In the genomic region with DNA sequence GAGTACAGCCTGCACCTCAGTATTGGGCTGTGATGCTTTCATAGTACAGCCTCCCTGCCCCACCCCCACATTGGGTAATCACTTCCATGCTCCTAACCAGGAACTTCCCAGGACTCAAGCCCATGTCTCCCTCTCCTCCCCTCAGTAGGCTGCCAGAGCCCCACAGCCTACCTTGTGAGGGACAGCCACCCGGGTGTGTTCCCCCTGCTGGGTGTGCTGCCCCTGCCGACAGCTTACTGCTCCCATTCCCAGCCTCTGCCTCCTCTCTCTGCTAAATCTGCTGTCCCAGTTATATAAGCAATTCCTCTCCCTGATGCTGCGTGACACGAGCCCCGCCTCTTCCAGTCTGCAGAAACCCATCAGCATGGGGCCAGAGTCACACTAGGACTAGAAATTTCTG, we compare ENCODE assay signal across 11 cellular contexts. TPM values are rescaled to one million over a fixed set of nuclear protein-coding genes. Genes with fewer than 3 reads are reported as not detected.
DNase-seq lines count a peak whose midpoint lies in the region; TF ChIP-seq lines count a peak whose summit lies in the region.
"Had no signal": no experiment of that assay in that cellular context is flagged by ENCODE, and none has a peak within 500 bp of the region (broad histone marks: within the 10 kb centered on the region; RNA-seq: fewer than 3 reads in every experiment).

Gene RSKR (minus strand): TSS at position 270 of the 400 bp plus-strand sequence. CDS start 24 bp downstream, at position 246.

- H3K4me2 ChIP-seq in neural cell (ENCODE audit: low read length) (no peak within 1 kb of the TSS), osteoblast (ENCODE audit: insufficient read depth, low read length) (no peak within 1 kb of the TSS), mesenchymal stem cell (ENCODE audit: low read length, poor library complexity, severe bottlenecking) (no peak within 1 kb of the TSS)

- DNase-seq in Caco-2 (no peak), NB4 (ENCODE audit: low read depth) (peak; percentile 20), coronary artery (ENCODE audit: low spot score) (peak; percentile 66), osteoblast (ENCODE audit: insufficient read length, low spot score, missing footprints) (no peak), SW 1271 (lab: John Stamatoyannopoulos, UW) (no peak), mesenchymal stem cell (no peak), midbrain (lab: John Stamatoyannopoulos, UW) (no peak)
- DNase-seq: GDM1 had no signal

- H3K4me3 Mint-ChIP-seq in Caco-2 (ENCODE audit: unreplicated experiment): no peak within 1 kb of the TSS

- no peak within 1 kb of the TSS for H2BK5ac ChIP-seq in mesenchymal stem cell (ENCODE audit: low read depth, low read length, poor library complexity, severe bottlenecking)

- H3K9me3 ChIP-seq in Caco-2 (no peaks in the 10 kb centered on the region), neural cell (ENCODE audit: low read length) (no peaks in the 10 kb centered on the region), osteoblast (ENCODE audit: low read depth, low read length) (no peaks in the 10 kb centered on the region), mesenchymal stem cell (ENCODE audit: control insufficient read depth, low read length) (no peaks in the 10 kb centered on the region)
- H3K9me3 ChIP-seq: neutrophil had no signal

- no peak for TF ChIP-seq POLR2A in NB4 (IDR thresholded peaks at IDR 0.05; ENCODE audit: extremely low read depth, insufficient read length)

- no peak within 1 kb of the TSS for H2AFZ ChIP-seq in neural cell (ENCODE audit: low read depth, low read length)
- H2AFZ ChIP-seq in osteoblast (ENCODE audit: low read length): no peak within 1 kb of the TSS
- no peak within 1 kb of the TSS for H2AFZ ChIP-seq in mesenchymal stem cell (ENCODE audit: low read depth, low read length)

- H3K79me2 ChIP-seq in neural cell (replicated peaks; ENCODE audit: insufficient read depth, low read length): no peaks in the 10 kb centered on the region
- H3K79me2 ChIP-seq in osteoblast (ENCODE audit: insufficient read depth, low read length): no peaks in the 10 kb centered on the region

- H3K4me3 ChIP-seq in Caco-2 (ENCODE audit: low read depth, low read length): no peak within 1 kb of the TSS
- no peak within 1 kb of the TSS for H3K4me3 ChIP-seq in NB4 (ENCODE audit: low read depth, low read length)
- H3K4me3 ChIP-seq in coronary artery: no peak within 1 kb of the TSS
- no peak within 1 kb of the TSS for H3K4me3 ChIP-seq in neural cell (ENCODE audit: low read length)
- H3K4me3 ChIP-seq in osteoblast (ENCODE audit: insufficient read depth, low read length): no peak within 1 kb of the TSS
- H3K4me3 ChIP-seq in mesenchymal stem cell (ENCODE audit: insufficient read depth in 1 of 2, low read depth in 1 of 2, low read length in 2 of 2): no peak within 1 kb of the TSS

- H3K4ac ChIP-seq in mesenchymal stem cell (ENCODE audit: low read depth in 1 of 2, low read length in 2 of 2): no peak within 1 kb of the TSS

- H3K9ac ChIP-seq in neural cell (ENCODE audit: low read length) (no peak within 1 kb of the TSS), mesenchymal stem cell (ENCODE audit: low read length) (no peak within 1 kb of the TSS)

- no peaks in the 10 kb centered on the region for H3K27me3 Mint-ChIP-seq in Caco-2 (ENCODE audit: insufficient read depth, unreplicated experiment)

- H3K4me1 ChIP-seq in Caco-2 (no peaks in the 10 kb centered on the region), osteoblast (ENCODE audit: insufficient read depth, low read length) (no peaks in the 10 kb centered on the region), mesenchymal stem cell (ENCODE audit: control insufficient read depth, insufficient read depth, low read depth, low read length) (no peaks in the 10 kb centered on the region)

- peaks cover 60% of the 10 kb centered on the region for H3K36me3 Mint-ChIP-seq in Caco-2 (ENCODE audit: insufficient read depth, unreplicated experiment)

- peaks cover 5% of the 10 kb centered on the region for H3K79me1 ChIP-seq in mesenchymal stem cell (replicated peaks; ENCODE audit: low read length, poor library complexity, severe bottlenecking)

- 84% methylated on average over 5 of the region's 5 CpGs for WGBS in mesenchymal stem cell

- H2AK5ac ChIP-seq in mesenchymal stem cell (ENCODE audit: low read length, severe bottlenecking): no peak within 1 kb of the TSS

- peaks cover 9% of the 10 kb centered on the region for H3K4me1 Mint-ChIP-seq in Caco-2 (ENCODE audit: low read depth, unreplicated experiment)

- H3K27ac Mint-ChIP-seq in Caco-2 (ENCODE audit: unreplicated experiment): peak within 1 kb of the TSS; percentile 19

- peaks cover 3% of the 10 kb centered on the region; the same call in 1 of the 2 replicates for H3K36me3 ChIP-seq in Caco-2 (ENCODE audit: control insufficient read depth, insufficient read depth, low read length)
- peaks cover 3% of the 10 kb centered on the region for H3K36me3 ChIP-seq in neural cell (ENCODE audit: insufficient read depth, low read length)
- H3K36me3 ChIP-seq in osteoblast (ENCODE audit: insufficient read depth, low read length): peaks cover 85% of the 10 kb centered on the region
- H3K36me3 ChIP-seq in mesenchymal stem cell (ENCODE audit: control insufficient read depth in 1 of 2, insufficient read depth in 2 of 2, low read depth in 1 of 2, low read length in 2 of 2): peaks cover 63 to 93% of the 10 kb centered on the region in 2 experiments

- TF ChIP-seq CTCF in Caco-2 (IDR thresholded peaks at IDR 0.05; ENCODE audit: insufficient read depth in 1 of 2, low read depth in 1 of 2, low read length in 1 of 2, severe bottlenecking in 1 of 2, unreplicated experiment in 1 of 2): no peak
- TF ChIP-seq CTCF in NB4 (IDR thresholded peaks at IDR 0.05; ENCODE audit: low read depth, low read length): no peak
- TF ChIP-seq CTCF in coronary artery (IDR thresholded peaks at IDR 0.05): no peak
- no peak for TF ChIP-seq CTCF in neural cell (IDR thresholded peaks at IDR 0.05; ENCODE audit: poor library complexity, severe bottlenecking)
- no peak for TF ChIP-seq CTCF in osteoblast (IDR thresholded peaks at IDR 0.05; ENCODE audit: extremely low read depth, low read depth, low read length)

- H2BK120ac ChIP-seq in mesenchymal stem cell (ENCODE audit: low read depth, low read length): no peak within 1 kb of the TSS

- no peaks in the 10 kb centered on the region for H3K27me3 ChIP-seq in Caco-2 (replicated peaks; ENCODE audit: control insufficient read depth, insufficient read depth, low read length)
- H3K27me3 ChIP-seq in neural cell (ENCODE audit: insufficient read depth, low read depth, low read length): no peaks in the 10 kb centered on the region
- H3K27me3 ChIP-seq in osteoblast (ENCODE audit: insufficient read depth, low read length): no peaks in the 10 kb centered on the region
- no peaks in the 10 kb centered on the region for H3K27me3 ChIP-seq in mesenchymal stem cell (ENCODE audit: control insufficient read depth in 1 of 2, insufficient read depth in 1 of 2, low read length in 2 of 2)
- H3K27me3 ChIP-seq: brain microvascular endothelial cell, neutrophil had no signal

- no peak for TF ChIP-seq EP300 in neural cell (conservative IDR thresholded peaks at IDR 0.05; ENCODE audit: poor library complexity, severe bottlenecking)

- H2BK12ac ChIP-seq in mesenchymal stem cell (ENCODE audit: low read length in 2 of 2): no peak within 1 kb of the TSS

- H3K18ac ChIP-seq in mesenchymal stem cell (ENCODE audit: low read depth in 1 of 2, low read length in 2 of 2): no peak within 1 kb of the TSS

- no peaks in the 10 kb centered on the region for H3K9me2 ChIP-seq in neural cell (ENCODE audit: insufficient read depth, low read length)

- H3K27ac ChIP-seq in coronary artery: no peak within 1 kb of the TSS
- H3K27ac ChIP-seq in neural cell (ENCODE audit: low read length): no peak within 1 kb of the TSS
- no peak within 1 kb of the TSS for H3K27ac ChIP-seq in osteoblast (ENCODE audit: low read depth, low read length)
- H3K27ac ChIP-seq in mesenchymal stem cell (ENCODE audit: low read length, poor library complexity, severe bottlenecking): no peak within 1 kb of the TSS
- H3K27ac ChIP-seq: brain microvascular endothelial cell, neutrophil had no signal

- no peak within 1 kb of the TSS for H2BK15ac ChIP-seq in mesenchymal stem cell (ENCODE audit: low read depth, poor library complexity, severe bottlenecking)

- POLR2A ChIA-PET in Caco-2 (lab: Charles Lee): no interaction called here

- TF ChIP-seq RAD21 in neural cell (conservative IDR thresholded peaks at IDR 0.05): no peak

- no peak within 1 kb of the TSS for H4K91ac ChIP-seq in mesenchymal stem cell (ENCODE audit: low read length)

- CTCF ChIA-PET in Caco-2 (lab: Charles Lee): interaction anchor here (1.4 kb wide), 1 partner anchor 65 kb away, joined by 3 read pairs; no protein-coding TSS in a partner anchor

- H4K8ac ChIP-seq in mesenchymal stem cell (ENCODE audit: low read length): no peak within 1 kb of the TSS

- BruUV-seq in Caco-2 (replicated peaks; lab: Mats Ljungman, UMichigan): no TSS peak

- intact Hi-C loops in Caco-2 (cut with micrococcal nuclease; ENCODE audit: unreplicated experiment): loop anchor here (1.0 to 2.0 kb wide), 2 partner anchors 65 to 120 kb away; no protein-coding TSS in a partner anchor

- H3K9me3 Mint-ChIP-seq in Caco-2 (ENCODE audit: unreplicated experiment): no peaks in the 10 kb centered on the region

- no peak within 1 kb of the TSS for H3K14ac ChIP-seq in mesenchymal stem cell (ENCODE audit: low read length in 2 of 2)

- no peak within 1 kb of the TSS for H3K23ac ChIP-seq in mesenchymal stem cell (ENCODE audit: low read length in 2 of 2)

- H4K20me1 ChIP-seq in neural cell (ENCODE audit: insufficient read depth) (no peaks in the 10 kb centered on the region), osteoblast (ENCODE audit: insufficient read depth, low read length) (no peaks in the 10 kb centered on the region)

- no peaks in the 10 kb centered on the region for H3F3A ChIP-seq in neural cell (ENCODE audit: insufficient read depth, low read length, poor library complexity, severe bottlenecking)

TF ChIP-seq in neural cell, 6 proteins besides CTCF, POLR2A, EP300 and RAD21 (continues in another document):
- TF ChIP-seq POLR2AphosphoS5 (IDR thresholded peaks at IDR 0.05): no peak

RNA-seq across cellular contexts. Expression of gene RSKR, which starts in this region (rescaled TPM):
- 15.7 and 18.9 TPM in 2 replicates for total RNA-seq in Caco-2 (2022)
- polyA plus RNA-seq in neural cell: 45.7 and 47.5 TPM in 2 replicates
- polyA minus RNA-seq in neural cell: 25.8 and 27.6 TPM in 2 replicates
- 4.1 and 4.3 TPM in 2 replicates for total RNA-seq in osteoblast
- polyA plus RNA-seq in mesenchymal stem cell (2013, experiment 1 of 2): 1.7 TPM
- 1.8 TPM for polyA plus RNA-seq in mesenchymal stem cell (2013, experiment 2 of 2)

Comparison
In these comparisons a context has a peak if more than half of its experiments do, and no peak if none do; other contexts are left out.
1. DNase-seq: peak in NB4 (single experiment) and coronary artery (single experiment); none in Caco-2 (0 of 2), osteoblast (single experiment), SW 1271 (0 of 2), mesenchymal stem cell (single experiment) and midbrain (single experiment).